1 cellular context compared by ENCODE assay signal in genomic region chr1:2052096-2052569, GRCh38.
A peak's percentile ranks its signal among the peaks of the same experiment; 100 is the strongest.
TF ChIP-seq lines count a peak whose summit lies in the region.

No MANE protein-coding gene starts in this region.

TF ChIP-seq in K562, 482 proteins besides CTCF, POLR2A, EP300 and RAD21:
- peak; percentile 11; the same call in 1 of the 2 replicates for TF ChIP-seq ZNF263 (CRISPR knock-in tag; IDR thresholded peaks at IDR 0.05; ENCODE audit: borderline replicate concordance)
- TF ChIP-seq ZNF24 (IDR thresholded peaks at IDR 0.05): no peak
